17 cellular contexts compared by ENCODE assay signal in the genomic region with DNA sequence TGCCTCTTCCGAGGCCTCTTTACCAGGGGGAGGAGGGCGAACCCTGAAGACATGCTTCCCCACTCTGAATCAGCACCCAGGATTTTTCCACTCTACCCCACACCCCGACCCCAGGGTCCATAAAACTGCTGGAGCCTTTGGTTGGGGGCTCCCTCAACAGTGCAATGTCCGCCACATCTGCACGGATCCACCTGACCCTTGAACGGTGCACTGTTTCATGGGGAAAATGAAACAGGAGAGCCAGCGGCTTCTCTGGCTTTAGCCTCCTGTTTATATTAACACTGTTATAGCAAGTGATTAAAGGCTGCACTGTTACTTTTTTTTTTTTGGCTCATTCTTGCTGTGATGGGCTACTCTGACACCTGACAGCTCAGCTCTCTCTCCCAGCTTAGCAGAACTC.
"Had no signal": no experiment of that assay in that cellular context is flagged by ENCODE, and none has a peak within 500 bp of the region (broad histone marks: within the 10 kb centered on the region; RNA-seq: fewer than 3 reads in every experiment).

No MANE protein-coding gene starts in this region.

- H3K4me1 ChIP-seq: ascending aorta had no signal

- ATAC-seq: activated CD8-positive, alpha-beta memory T cell treated with anti-CD3 and anti-CD28 coated beads, Interleukin-2, amount 10 ng/mL, durations not matched to agents 7 days and 5 days; left colon; naive thymus-derived CD8-positive, alpha-beta T cell had no signal

- H3K27me3 ChIP-seq: ascending aorta, cardiac muscle cell, tibial nerve had no signal

- H3K36me3 Mint-ChIP-seq: activated CD8-positive, alpha-beta memory T cell treated with anti-CD3 and anti-CD28 coated beads, Interleukin-2, amount 10 ng/mL, durations not matched to agents 7 days and 5 days; activated naive CD4-positive, alpha-beta T cell treated with anti-CD3 and anti-CD28 coated beads, Interleukin-2, amount 10 ng/mL, durations not matched to agents 7 days and 5 days; naive thymus-derived CD8-positive, alpha-beta T cell had no signal

- H3K27ac Mint-ChIP-seq: activated CD8-positive, alpha-beta memory T cell treated with anti-CD3 and anti-CD28 coated beads, Interleukin-2, amount 10 ng/mL, durations not matched to agents 7 days and 5 days; activated naive CD4-positive, alpha-beta T cell treated with anti-CD3 and anti-CD28 coated beads, Interleukin-2, amount 10 ng/mL, durations not matched to agents 7 days and 5 days; activated T-helper 2 cell treated with anti-CD3 and anti-CD28 coated beads, Interferon-gamma antibody, Interleukin-2, Interleukin-4, amounts not matched to agents 10 μg/mL and 5 μg/mL and 100 μg/mL, durations not matched to agents 14 hours and 24 hours and 36 hours had no signal

- H3K27ac ChIP-seq: ascending aorta, cardiac muscle cell, tibial nerve had no signal

- DNase-seq: activated CD4-positive, alpha-beta T cell treated with anti-CD3 and anti-CD28 coated beads for 1 hour; activated CD4-positive, alpha-beta T cell treated with anti-CD3 and anti-CD28 coated beads, Interleukin-2, amount 50 U/mL, for 4 hours; activated CD8-positive, alpha-beta memory T cell treated with anti-CD3 and anti-CD28 coated beads, Interleukin-2, amount 10 ng/mL, durations not matched to agents 7 days and 5 days; activated naive CD4-positive, alpha-beta T cell treated with anti-CD3 and anti-CD28 coated beads, Interleukin-2, amount 10 ng/mL, durations not matched to agents 7 days and 5 days; activated T-cell treated with anti-CD3 and anti-CD28 coated beads, Interleukin-2, amount 50 U/mL, for 1 hour; glutamatergic neuron; left colon; naive thymus-derived CD8-positive, alpha-beta T cell; stimulated activated CD4-positive, alpha-beta T cell treated with anti-CD3 and anti-CD28 coated beads, Interleukin-4, amount 100 ng/mL, for 24 hours; stimulated activated naive CD4-positive, alpha-beta T cell; T-helper 1 cell; T1000 had no signal

- H3K9me3 Mint-ChIP-seq: activated naive CD4-positive, alpha-beta T cell treated with anti-CD3 and anti-CD28 coated beads, Interleukin-2, amount 10 ng/mL, durations not matched to agents 7 days and 5 days; activated T-helper 2 cell treated with anti-CD3 and anti-CD28 coated beads, Interferon-gamma antibody, Interleukin-2, Interleukin-4, amounts not matched to agents 10 μg/mL and 5 μg/mL and 100 μg/mL, durations not matched to agents 14 hours and 24 hours and 36 hours; naive thymus-derived CD8-positive, alpha-beta T cell had no signal

- H3K4me3 Mint-ChIP-seq: activated CD8-positive, alpha-beta memory T cell treated with anti-CD3 and anti-CD28 coated beads, Interleukin-2, amount 10 ng/mL, durations not matched to agents 7 days and 5 days; activated naive CD4-positive, alpha-beta T cell treated with anti-CD3 and anti-CD28 coated beads, Interleukin-2, amount 10 ng/mL, durations not matched to agents 7 days and 5 days; naive thymus-derived CD8-positive, alpha-beta T cell had no signal

- H3K36me3 ChIP-seq: ascending aorta, cardiac muscle cell, tibial nerve had no signal

- H3K4me3 ChIP-seq: ascending aorta, cardiac muscle cell, skin epidermis, tibial nerve had no signal

- H3K9me3 ChIP-seq: ascending aorta, tibial nerve had no signal
